In the genomic region with DNA sequence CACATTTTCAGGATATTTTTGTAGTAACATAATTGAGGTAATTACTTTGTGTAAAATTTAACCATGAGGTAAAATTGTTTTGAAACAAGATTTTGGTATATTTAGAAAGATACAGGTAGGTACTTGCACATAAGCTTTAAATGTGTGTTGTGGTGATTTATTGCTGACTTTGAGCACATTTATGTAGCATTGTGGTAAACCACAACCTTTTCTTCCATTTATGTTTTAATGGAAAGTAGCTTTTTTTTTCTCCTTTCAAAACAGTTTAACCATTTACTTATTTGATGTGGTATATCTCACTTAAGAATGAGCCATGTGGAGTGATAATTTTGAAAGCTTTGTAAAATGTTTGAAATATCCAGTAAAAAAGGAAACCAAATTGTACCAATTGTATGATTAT, we compare ENCODE assay signal across 16 cellular contexts.
"Had no signal": no experiment of that assay in that cellular context is flagged by ENCODE, and none has a peak within 500 bp of the region (broad histone marks: within the 10 kb centered on the region; RNA-seq: fewer than 3 reads in every experiment).

No MANE protein-coding gene starts in this region.

- H3K9me3 Mint-ChIP-seq: activated CD4-positive, alpha-beta memory T cell treated with anti-CD3 and anti-CD28 coated beads, Interleukin-2, amount 10 ng/mL, durations not matched to agents 7 days and 5 days; activated T-cell treated with anti-CD3 and anti-CD28 coated beads, Interleukin-2, amount 50 U/mL, for 24 hours; neural progenitor cell had no signal

- H3K27me3 ChIP-seq: ascending aorta, neural progenitor cell, right atrium auricular region had no signal

- H3K27ac Mint-ChIP-seq: activated B cell treated with CpG ODN at 0.5 μM for 24 hours; activated CD4-positive, alpha-beta memory T cell treated with anti-CD3 and anti-CD28 coated beads, Interleukin-2, amount 10 ng/mL, durations not matched to agents 7 days and 5 days; activated naive CD4-positive, alpha-beta T cell treated with anti-CD3 and anti-CD28 coated beads for 36 hours; activated T-cell treated with anti-CD3 and anti-CD28 coated beads, Interleukin-2, amount 50 U/mL, for 24 hours; dendritic cell treated with granulocyte-macrophage colony-stimulating factor and Interleukin-4, amounts not matched to agents 40 ng/mL and 50 ng/mL, for 4 days; naive thymus-derived CD4-positive, alpha-beta T cell; neural progenitor cell; progenitor cell of endocrine pancreas; T-helper 2 cell treated with Interferon-gamma antibody and Interleukin-4, amounts not matched to agents 5 μg/mL and 100 μg/mL, for 36 hours had no signal

- H3K4me1 Mint-ChIP-seq: activated B cell treated with CpG ODN at 0.5 μM for 24 hours; naive thymus-derived CD4-positive, alpha-beta T cell; neural progenitor cell had no signal

- H3K9me3 ChIP-seq: ascending aorta, right atrium auricular region, thoracic aorta had no signal

- H3K4me3 ChIP-seq: ascending aorta, neural progenitor cell, right atrium auricular region, thoracic aorta had no signal

- H3K4me1 ChIP-seq: ascending aorta, neural progenitor cell, right atrium auricular region had no signal

- ATAC-seq: esophagus mucosa; naive thymus-derived CD4-positive, alpha-beta T cell had no signal

- DNase-seq: activated B cell treated with CpG ODN at 0.5 μM for 24 hours; activated CD4-positive, alpha-beta memory T cell treated with anti-CD3 and anti-CD28 coated beads, Interleukin-2, amount 10 ng/mL, durations not matched to agents 7 days and 5 days; activated CD4-positive, alpha-beta T cell treated with anti-CD3 and anti-CD28 coated beads for 4 hours; activated naive CD4-positive, alpha-beta T cell treated with anti-CD3 and anti-CD28 coated beads for 36 hours; activated T-cell treated with anti-CD3 and anti-CD28 coated beads, Interleukin-2, amount 50 U/mL, for 24 hours; effector CD8-positive, alpha-beta T cell; mesenchymal stem cell; naive thymus-derived CD4-positive, alpha-beta T cell had no signal

- H3K27ac ChIP-seq: ascending aorta, neural progenitor cell, right atrium auricular region, thoracic aorta had no signal

- H3K27me3 Mint-ChIP-seq: activated B cell treated with CpG ODN at 0.5 μM for 24 hours; dendritic cell treated with granulocyte-macrophage colony-stimulating factor and Interleukin-4, amounts not matched to agents 40 ng/mL and 50 ng/mL, for 4 days; progenitor cell of endocrine pancreas had no signal

- H3K4me3 Mint-ChIP-seq: activated B cell treated with CpG ODN at 0.5 μM for 24 hours; activated CD4-positive, alpha-beta memory T cell treated with anti-CD3 and anti-CD28 coated beads, Interleukin-2, amount 10 ng/mL, durations not matched to agents 7 days and 5 days; activated naive CD4-positive, alpha-beta T cell treated with anti-CD3 and anti-CD28 coated beads for 36 hours; activated T-cell treated with anti-CD3 and anti-CD28 coated beads, Interleukin-2, amount 50 U/mL, for 24 hours; dendritic cell treated with granulocyte-macrophage colony-stimulating factor and Interleukin-4, amounts not matched to agents 40 ng/mL and 50 ng/mL, for 4 days; naive thymus-derived CD4-positive, alpha-beta T cell; neural progenitor cell; T-helper 2 cell treated with Interferon-gamma antibody and Interleukin-4, amounts not matched to agents 5 μg/mL and 100 μg/mL, for 36 hours had no signal
